16 cellular contexts compared by ENCODE assay signal in the genomic region with DNA sequence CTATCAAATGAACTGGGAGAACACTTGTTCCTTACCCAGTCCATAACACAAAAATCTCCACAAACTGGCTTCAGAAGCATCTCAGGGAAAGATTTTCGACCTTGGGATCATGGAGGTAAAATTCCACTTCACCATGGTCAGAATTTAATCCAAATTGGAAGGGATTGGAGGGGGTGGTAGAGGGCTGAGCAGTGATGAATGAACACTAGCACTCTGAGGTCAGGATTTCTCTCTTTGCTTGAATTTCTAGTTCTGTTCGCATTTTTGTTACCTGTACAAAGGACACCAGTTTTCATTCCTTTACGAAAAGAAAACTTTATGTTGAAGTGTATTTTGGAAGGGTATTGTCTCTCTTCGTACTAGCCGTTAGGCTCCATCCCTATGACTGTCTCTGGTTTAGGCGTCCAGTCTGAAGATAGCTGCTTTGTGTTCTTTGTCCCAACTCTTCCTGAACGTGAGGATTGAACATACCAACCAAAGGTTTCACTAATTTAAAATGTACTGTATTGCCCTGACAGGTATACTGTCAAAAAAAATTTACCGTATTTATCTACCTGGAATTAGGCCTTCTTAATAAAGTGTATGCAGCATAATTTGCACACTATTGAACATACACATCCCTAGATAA. TPM values are rescaled to one million over a fixed set of nuclear protein-coding genes. Genes with fewer than 3 reads are reported as not detected.
A peak's percentile ranks its signal among the peaks of the same experiment; 100 is the strongest.
DNase-seq lines count a peak whose midpoint lies in the region; ATAC-seq and TF ChIP-seq lines count a peak whose summit lies in the region.
"Had no signal": no experiment of that assay in that cellular context is flagged by ENCODE, and none has a peak within 500 bp of the region (broad histone marks: within the 10 kb centered on the region; RNA-seq: fewer than 3 reads in every experiment).

No MANE protein-coding gene starts in this region.

- no peaks in the 10 kb centered on the region for H3K27me3 ChIP-seq in CD4-positive, alpha-beta T cell (ENCODE audit: control insufficient read depth, insufficient read depth, low read length)
- H3K27me3 ChIP-seq: cardiac muscle cell had no signal

- TF ChIP-seq CTCF in CD4-positive, alpha-beta T cell (IDR thresholded peaks at IDR 0.05) = no peak
- no peak for TF ChIP-seq CTCF in GM12875 (IDR thresholded peaks at IDR 0.05; ENCODE audit: borderline replicate concordance, insufficient read depth, low read depth, low read length)

- peak overlapping the region; percentile 89 for H3K4me3 Mint-ChIP-seq in CD4-positive, alpha-beta T cell
- H3K4me3 Mint-ChIP-seq in activated T-helper 17 cell treated with anti-CD3 and anti-CD28 coated beads, Interleukin-2, amount 50 U/mL, for 72 hours = no peak overlapping the region
- peak overlapping the region; percentile 79 to 99 (median 94) for H3K4me3 Mint-ChIP-seq in naive thymus-derived CD8-positive, alpha-beta T cell
- H3K4me3 Mint-ChIP-seq: mesothelial cell of epicardium had no signal

- H3K27ac Mint-ChIP-seq in CD4-positive, alpha-beta T cell = no peak overlapping the region
- peak overlapping the region; percentile 88 for H3K27ac Mint-ChIP-seq in activated T-helper 17 cell treated with anti-CD3 and anti-CD28 coated beads, Interleukin-2, amount 50 U/mL, for 72 hours
- peak overlapping the region in 7 of 10 donors; percentile 93 to 100 (median 97) for H3K27ac Mint-ChIP-seq in naive thymus-derived CD8-positive, alpha-beta T cell
- H3K27ac Mint-ChIP-seq: mesothelial cell of epicardium had no signal

- no peak for ATAC-seq in CD4-positive, alpha-beta T cell (ENCODE audit: poor library complexity)
- no peak for ATAC-seq in activated T-helper 17 cell treated with anti-CD3 and anti-CD28 coated beads, Interleukin-2, amount 50 U/mL, for 72 hours (replicated peaks)
- no peak for ATAC-seq in naive thymus-derived CD8-positive, alpha-beta T cell
- ATAC-seq: gastroesophageal sphincter had no signal

- H3K9me3 ChIP-seq in CD4-positive, alpha-beta T cell (ENCODE audit: control insufficient read depth, low read length) = no peaks in the 10 kb centered on the region
- H3K9me3 ChIP-seq: gastroesophageal sphincter had no signal

- no peaks in the 10 kb centered on the region for H3K9me3 Mint-ChIP-seq in CD4-positive, alpha-beta T cell
- no peaks in the 10 kb centered on the region for H3K9me3 Mint-ChIP-seq in activated T-helper 17 cell treated with anti-CD3 and anti-CD28 coated beads, Interleukin-2, amount 50 U/mL, for 72 hours
- H3K9me3 Mint-ChIP-seq in naive thymus-derived CD8-positive, alpha-beta T cell = no peaks in the 10 kb centered on the region
- H3K9me3 Mint-ChIP-seq: mesothelial cell of epicardium had no signal

- H3K27ac ChIP-seq in CD4-positive, alpha-beta T cell (ENCODE audit: low read depth, low read length) = peak overlapping the region; percentile 66
- H3K27ac ChIP-seq: C4-2B, cardiac muscle cell, gastroesophageal sphincter, SK-N-MC had no signal

- H3K36me3 Mint-ChIP-seq in CD4-positive, alpha-beta T cell (ENCODE audit: low read depth) = peaks cover 51% of the 10 kb centered on the region
- H3K36me3 Mint-ChIP-seq in activated T-helper 17 cell treated with anti-CD3 and anti-CD28 coated beads, Interleukin-2, amount 50 U/mL, for 72 hours (ENCODE audit: low read depth) = peaks cover 27% of the 10 kb centered on the region
- H3K36me3 Mint-ChIP-seq in naive thymus-derived CD8-positive, alpha-beta T cell = peaks cover 28 to 37% (median 36%) of the 10 kb centered on the region in 3 donors
- H3K36me3 Mint-ChIP-seq: mesothelial cell of epicardium had no signal

- POLR2A ChIA-PET in CD4-positive, alpha-beta T cell (lab: Charles Lee) = interaction anchor here (0.6 to 3.0 kb wide), 7 partner anchors 7 to 582 kb away, joined by 4 to 10 read pairs (median 7); no protein-coding TSS in a partner anchor
- POLR2A ChIA-PET in naive thymus-derived CD8-positive, alpha-beta T cell (lab: Charles Lee) = interaction anchor here (0.5 to 7.1 kb wide), 12 partner anchors 10 to 294 kb away, joined by 3 to 58 read pairs (median 4); no protein-coding TSS in a partner anchor

- intact Hi-C loops in CD4-positive, alpha-beta T cell (cut with DNase I, micrococcal nuclease) = loop anchor here (1.0 to 5.0 kb wide), 5 partner anchors 9 to 369 kb away; partner anchors contain the start of gene RPS19BP1 (in 1 of the 2)

- peaks cover 34% of the 10 kb centered on the region for H3K4me1 Mint-ChIP-seq in CD4-positive, alpha-beta T cell (ENCODE audit: low read depth)
- peaks cover 15% of the 10 kb centered on the region for H3K4me1 Mint-ChIP-seq in activated T-helper 17 cell treated with anti-CD3 and anti-CD28 coated beads, Interleukin-2, amount 50 U/mL, for 72 hours
- peaks cover 17 to 42% (median 29%) of the 10 kb centered on the region in 4 donors for H3K4me1 Mint-ChIP-seq in naive thymus-derived CD8-positive, alpha-beta T cell
- H3K4me1 Mint-ChIP-seq: mesothelial cell of epicardium had no signal

- no peak for DNase-seq in CD4-positive, alpha-beta T cell
- DNase-seq in naive thymus-derived CD8-positive, alpha-beta T cell = no peak
- no peak for DNase-seq in stimulated activated CD4-positive, alpha-beta T cell treated with anti-CD3 and anti-CD28 coated beads, Interleukin-2, amount 100 ng/mL, for 24 hours
- no peak for DNase-seq in C1 segment of cervical spinal cord (lab: John Stamatoyannopoulos, UW)
- no peak for DNase-seq in OCI-M1 (lab: John Stamatoyannopoulos, UW)
- no peak for DNase-seq in Ammon's horn (ENCODE audit: low spot score)
- DNase-seq: NCI-H1436 treated with DMSO at 0.1 percent for 48 hours, NCI-H446, posterior cingulate gyrus had no signal

- CTCF ChIA-PET in CD4-positive, alpha-beta T cell (lab: Charles Lee) = no interaction called here

- no peaks in the 10 kb centered on the region for H3K27me3 Mint-ChIP-seq in CD4-positive, alpha-beta T cell
- H3K27me3 Mint-ChIP-seq in activated T-helper 17 cell treated with anti-CD3 and anti-CD28 coated beads, Interleukin-2, amount 50 U/mL, for 72 hours = no peaks in the 10 kb centered on the region
- no peaks in the 10 kb centered on the region for H3K27me3 Mint-ChIP-seq in naive thymus-derived CD8-positive, alpha-beta T cell

- peak overlapping the region; percentile 33 for H3K4me3 ChIP-seq in GM12875 (ENCODE audit: low read depth, low read length)
- H3K4me3 ChIP-seq: cardiac muscle cell, gastroesophageal sphincter, SK-N-MC had no signal

RNA-seq across cellular contexts. Expression of gene GRAP2, which starts 0.7 kb away (rescaled TPM):
- total RNA-seq in CD4-positive, alpha-beta T cell = 10 to 100 TPM; 65.3 to 75.6 TPM
- 10 to 100 TPM; 50.7 to 94.2 TPM for total RNA-seq in activated T-helper 17 cell treated with anti-CD3 and anti-CD28 coated beads, Interleukin-2, amount 50 U/mL, for 72 hours
- 100 to 1,000 TPM; 202 TPM for total RNA-seq in naive thymus-derived CD8-positive, alpha-beta T cell
- 100 to 1,000 TPM in 2 of 3 donors, 10 to 100 TPM in 1; 88.3 to 176 (median 133) TPM for polyA plus RNA-seq in naive thymus-derived CD8-positive, alpha-beta T cell
- total RNA-seq: mesothelial cell of epicardium had no signal
- polyA plus RNA-seq: cardiac muscle cell had no signal

RNA-seq across cellular contexts. Expression of gene ENTHD1, which starts 8.1 kb away (rescaled TPM):
- total RNA-seq in CD4-positive, alpha-beta T cell = under 1 TPM in 1 of 2 experiments, not detected in 1; 0.47 TPM
- total RNA-seq in activated T-helper 17 cell treated with anti-CD3 and anti-CD28 coated beads, Interleukin-2, amount 50 U/mL, for 72 hours = 1 to 10 TPM in 1 of 2 donors, under 1 TPM in 1; 0.58 to 1.2 TPM
- under 1 TPM; 0.26 to 0.36 TPM for total RNA-seq in naive thymus-derived CD8-positive, alpha-beta T cell
- polyA plus RNA-seq in naive thymus-derived CD8-positive, alpha-beta T cell = under 1 TPM; 0.20 to 0.41 (median 0.38) TPM
- total RNA-seq: cardiac muscle cell, mesothelial cell of epicardium had no signal
- polyA plus RNA-seq: cardiac muscle cell had no signal

RNA-seq across cellular contexts. Expression of gene TMA7B, which starts 58.6 kb away (rescaled TPM):
- 1 to 10 TPM; 5.7 to 6.5 TPM for total RNA-seq in CD4-positive, alpha-beta T cell
- 1 to 10 TPM; 4.0 to 4.4 TPM for total RNA-seq in activated T-helper 17 cell treated with anti-CD3 and anti-CD28 coated beads, Interleukin-2, amount 50 U/mL, for 72 hours
- total RNA-seq in naive thymus-derived CD8-positive, alpha-beta T cell = 10 to 100 TPM; 11.8 to 14.2 TPM
- 1 to 10 TPM; 1.5 to 3.5 (median 2.8) TPM for polyA plus RNA-seq in naive thymus-derived CD8-positive, alpha-beta T cell
- total RNA-seq: cardiac muscle cell, gastroesophageal sphincter, mesothelial cell of epicardium had no signal
- polyA plus RNA-seq: cardiac muscle cell had no signal
